ENCODE assay signal across 9 cellular contexts in the genomic region with DNA sequence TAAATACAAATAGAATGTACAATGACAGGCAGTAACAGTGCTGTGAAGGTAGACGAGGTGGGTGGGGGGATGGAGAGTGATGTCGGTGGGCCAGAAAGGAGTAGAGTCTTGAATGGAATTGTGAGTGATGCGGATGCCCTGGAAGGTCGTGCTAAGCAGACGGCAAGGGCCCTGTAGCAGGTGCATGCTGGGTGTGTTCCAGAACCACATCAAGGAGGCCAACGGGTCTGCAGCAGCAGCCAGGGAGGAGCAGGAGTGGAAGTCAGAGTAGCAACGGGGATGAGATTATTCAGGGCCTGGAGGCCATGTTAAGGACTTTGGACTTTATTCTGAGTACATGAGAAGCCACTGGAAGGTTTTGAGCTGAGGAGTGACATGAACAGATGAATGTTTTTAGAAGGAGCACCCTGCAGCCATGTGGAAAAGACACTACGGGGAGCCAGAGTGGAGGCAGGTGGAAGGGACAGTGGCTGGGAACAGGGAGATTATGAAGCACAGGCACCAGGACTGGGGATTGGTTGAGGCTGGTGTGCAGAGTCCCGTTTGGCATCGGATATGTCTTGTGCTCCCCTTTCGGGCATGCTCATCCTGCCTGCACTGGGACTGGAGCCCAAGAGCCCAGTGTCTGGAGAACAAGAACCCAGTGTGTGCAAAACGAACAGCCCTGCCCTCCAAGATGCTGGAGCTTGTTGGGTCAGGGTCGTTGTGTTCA.
"Had no signal": no experiment of that assay in that cellular context is flagged by ENCODE, and none has a peak within 500 bp of the region (broad histone marks: within the 10 kb centered on the region; RNA-seq: fewer than 3 reads in every experiment).

No MANE protein-coding gene starts in this region.

- H3K4me3 Mint-ChIP-seq: activated naive CD4-positive, alpha-beta T cell treated with anti-CD3 and anti-CD28 coated beads, Interleukin-2, amount 10 ng/mL, durations not matched to agents 7 days and 5 days had no signal

- ATAC-seq: heart right ventricle, left ventricle myocardium superior had no signal

- H3K27ac Mint-ChIP-seq: activated naive CD4-positive, alpha-beta T cell treated with anti-CD3 and anti-CD28 coated beads, Interleukin-2, amount 10 ng/mL, durations not matched to agents 7 days and 5 days had no signal

- H3K4me1 Mint-ChIP-seq: activated naive CD4-positive, alpha-beta T cell treated with anti-CD3 and anti-CD28 coated beads, Interleukin-2, amount 10 ng/mL, durations not matched to agents 7 days and 5 days had no signal

- DNase-seq: activated CD4-positive, alpha-beta T cell treated with anti-CD3 and anti-CD28 coated beads for 4 hours; activated naive CD4-positive, alpha-beta T cell treated with anti-CD3 and anti-CD28 coated beads, Interleukin-2, amount 10 ng/mL, durations not matched to agents 7 days and 5 days; adrenal gland; heart right ventricle; left ventricle myocardium superior; stomach; SW 1271; T-helper 9 cell; thyroid gland had no signal

- H3K36me3 Mint-ChIP-seq: activated naive CD4-positive, alpha-beta T cell treated with anti-CD3 and anti-CD28 coated beads, Interleukin-2, amount 10 ng/mL, durations not matched to agents 7 days and 5 days had no signal
